In genomic region chr19:9935409-9936062, GRCh38 we compare ENCODE assay signal across 8 cellular contexts. TPM values are rescaled to one million over a fixed set of nuclear protein-coding genes. Genes with fewer than 3 reads are reported as not detected.
A peak's percentile ranks its signal among the peaks of the same experiment; 100 is the strongest.
DNase-seq lines count a peak whose midpoint lies in the region; ATAC-seq and TF ChIP-seq lines count a peak whose summit lies in the region.
"Had no signal": no experiment of that assay in that cellular context is flagged by ENCODE, and none has a peak within 500 bp of the region (broad histone marks: within the 10 kb centered on the region; RNA-seq: fewer than 3 reads in every experiment).

No MANE protein-coding gene starts in this region.

- DNase-seq in GM10266 (ENCODE audit: extremely low spot score), result peak; percentile 37
- DNase-seq in MG63, result no peak
- DNase-seq in glutamatergic neuron, result no peak
- DNase-seq in sigmoid colon, result no peak
- no peak for DNase-seq in erythroblast (lab: John Stamatoyannopoulos, UW)
- no peak for DNase-seq in dedifferentiated amniotic fluid mesenchymal stem cell (ENCODE audit: extremely low spot score)
- DNase-seq: KBM-7 had no signal

- peaks cover 25% of the 10 kb centered on the region for H3K27me3 Mint-ChIP-seq in glutamatergic neuron (ENCODE audit: unreplicated experiment)

- intact Hi-C loops in sigmoid colon (cut with DNase I), result loop anchor here (10.0 kb wide), 1 partner anchor 449 kb away; the partner anchor contains the start of gene TYK2

- H3K9me3 ChIP-seq in MG63 (no peaks in the 10 kb centered on the region), sigmoid colon (no peaks in the 10 kb centered on the region)

- peaks cover 9% of the 10 kb centered on the region for H3K4me1 Mint-ChIP-seq in glutamatergic neuron (ENCODE audit: low read depth, unreplicated experiment)

- TF ChIP-seq POLR2A in sigmoid colon (IDR thresholded peaks at IDR 0.05) (no peak), erythroblast (IDR thresholded peaks at IDR 0.05; ENCODE audit: low read length) (no peak)

- WGBS in sigmoid colon, 2 donors, result 2 to 3% methylated on average over 28 of the region's 28 CpGs

- H3K36me3 ChIP-seq in MG63, result no peaks in the 10 kb centered on the region
- H3K36me3 ChIP-seq in sigmoid colon, result no peaks in the 10 kb centered on the region

- no peaks in the 10 kb centered on the region for H3K36me3 Mint-ChIP-seq in glutamatergic neuron (ENCODE audit: unreplicated experiment)

- TF ChIP-seq CTCF in GM10266 (IDR thresholded peaks at IDR 0.05; ENCODE audit: control insufficient read depth, insufficient read depth, low read depth, missing control alignments) (no peak), glutamatergic neuron (IDR thresholded peaks at IDR 0.05; ENCODE audit: partially characterized antibody, unreplicated experiment) (no peak), sigmoid colon (IDR thresholded peaks at IDR 0.05) (no peak)

- H3K4me3 Mint-ChIP-seq in glutamatergic neuron (ENCODE audit: unreplicated experiment), result peak overlapping the region; percentile 90

- no peak overlapping the region for H3K27ac Mint-ChIP-seq in glutamatergic neuron (ENCODE audit: unreplicated experiment)

- H3K4me3 ChIP-seq in MG63 (peak overlapping the region; percentile 16), sigmoid colon (peak overlapping the region in 3 of 4 donors; percentile 32 to 44 (median 38))

- ATAC-seq in HG02852 (IDR thresholded peaks at IDR 0.05; ENCODE audit: unreplicated experiment), result no peak

- H3K9me3 Mint-ChIP-seq in glutamatergic neuron (ENCODE audit: unreplicated experiment), result peaks cover 4% of the 10 kb centered on the region

- no peak for TF ChIP-seq EP300 in sigmoid colon (IDR thresholded peaks at IDR 0.05)

- H3K4me1 ChIP-seq in sigmoid colon, result peaks cover 0 to 36% (median 20%) of the 10 kb centered on the region in 4 donors

- H3K27me3 ChIP-seq in MG63, result peaks cover 23% of the 10 kb centered on the region
- H3K27me3 ChIP-seq in sigmoid colon, result peaks cover 29 to 63% (median 42%) of the 10 kb centered on the region in 3 donors

- no peak overlapping the region for H3K27ac ChIP-seq in sigmoid colon

RNA-seq across cellular contexts. Expression of gene OLFM2, which starts 0.8 kb away (rescaled TPM):
- total RNA-seq in MG63 (2014; rRNA removed; shearing (Covaris generic); ENCODE audit: low replicate concordance), result 5.6 and 7.0 TPM in 2 replicates
- total RNA-seq in glutamatergic neuron (ENCODE audit: unreplicated experiment) (19.5 TPM), sigmoid colon (10 to 100 TPM in 2 of 4 donors, 1 to 10 TPM in 2; 3.3 to 19.4 (median 10.4) TPM)
- 1 to 10 TPM in 1 of 3 donors, under 1 TPM in 1, not detected in 1; 0.60 to 4.3 TPM for polyA plus RNA-seq in sigmoid colon
